Comparison of ENCODE assay signal across 8 cellular contexts in the genomic region with DNA sequence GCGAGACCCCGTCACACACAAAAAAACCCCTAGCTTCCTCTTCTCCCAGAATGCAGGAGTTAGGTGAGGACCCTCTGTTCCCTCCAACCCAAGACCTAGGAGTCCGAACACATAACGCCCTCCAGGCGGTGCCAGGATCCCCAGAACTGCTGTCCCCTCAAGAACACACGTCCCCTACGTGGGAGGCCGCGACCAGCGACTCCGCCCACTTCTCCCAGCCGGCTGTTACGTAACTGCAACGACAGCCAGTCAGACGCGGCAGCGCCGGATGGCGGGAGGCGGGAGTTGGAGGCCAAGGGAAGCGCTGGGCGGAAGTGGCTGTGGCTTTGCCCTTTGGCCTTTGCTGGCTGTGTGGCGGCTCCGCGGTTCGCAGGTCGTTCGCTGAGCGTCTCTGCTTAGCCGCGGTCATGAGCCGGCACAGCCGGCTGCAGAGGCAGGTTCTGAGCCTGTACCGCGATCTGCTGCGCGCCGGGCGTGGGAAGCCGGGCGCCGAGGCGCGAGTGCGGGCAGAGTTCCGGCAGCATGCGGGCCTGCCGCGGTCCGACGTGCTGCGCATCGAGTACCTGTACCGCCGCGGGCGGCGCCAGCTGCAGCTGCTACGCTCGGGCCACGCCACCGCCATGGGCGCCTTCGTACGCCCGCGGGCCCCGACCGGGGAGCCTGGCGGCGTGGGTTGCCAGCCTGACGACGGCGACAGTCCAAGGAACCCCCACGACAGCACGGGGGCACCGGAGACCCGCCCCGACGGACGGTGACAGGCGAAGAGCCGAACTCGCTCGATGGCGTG. TPM values are rescaled to one million over a fixed set of nuclear protein-coding genes. Genes with fewer than 3 reads are reported as not detected.
DNase-seq lines count a peak whose midpoint lies in the region; ATAC-seq and TF ChIP-seq lines count a peak whose summit lies in the region.

A gene with protein sequence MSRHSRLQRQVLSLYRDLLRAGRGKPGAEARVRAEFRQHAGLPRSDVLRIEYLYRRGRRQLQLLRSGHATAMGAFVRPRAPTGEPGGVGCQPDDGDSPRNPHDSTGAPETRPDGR (plus strand): TSS at position 321 of the 787 bp plus-strand sequence. CDS start 87 bp downstream, at position 408.

- dilution Hi-C loops in mammary epithelial cell (cut with HindIII; ENCODE audit: low sequenced_read_pairs) = no loop called here

- H3K9me3 ChIP-seq in WERI-Rb-1 (ENCODE audit: severe bottlenecking) (no peaks in the 10 kb centered on the region), mammary epithelial cell (replicated peaks; ENCODE audit: insufficient read depth, low read length) (no peaks in the 10 kb centered on the region), smooth muscle cell (replicated peaks; ENCODE audit: low read depth) (no peaks in the 10 kb centered on the region)

- BruUV-seq in mammary epithelial cell (replicated peaks; lab: Mats Ljungman, UMichigan) = no TSS peak

- H3K9ac ChIP-seq in mammary epithelial cell (ENCODE audit: insufficient read depth, low read length) (peak within 1 kb of the TSS; percentile 40), smooth muscle cell (ENCODE audit: low read depth) (peak within 1 kb of the TSS; percentile 70)

- no peaks in the 10 kb centered on the region for H4K20me1 ChIP-seq in mammary epithelial cell (ENCODE audit: insufficient read depth, low read length)
- H4K20me1 ChIP-seq in smooth muscle cell (ENCODE audit: low read depth) = peaks cover 39% of the 10 kb centered on the region

- H3K79me2 ChIP-seq in ACC112 (ENCODE audit: control insufficient read depth, insufficient read depth, low read length, unreplicated experiment) = peaks cover 13% of the 10 kb centered on the region
- peaks cover 24% of the 10 kb centered on the region for H3K79me2 ChIP-seq in mammary epithelial cell (ENCODE audit: insufficient read depth, low read length)
- H3K79me2 ChIP-seq in smooth muscle cell (ENCODE audit: low read depth) = peaks cover 17% of the 10 kb centered on the region

- peaks cover under 1% of the 10 kb centered on the region; the same call in 1 of the 2 replicates for H3K27me3 ChIP-seq in ACC112 (ENCODE audit: insufficient read depth, low read length)
- no peaks in the 10 kb centered on the region for H3K27me3 ChIP-seq in WERI-Rb-1 (ENCODE audit: insufficient read depth, low read depth, severe bottlenecking)
- no peaks in the 10 kb centered on the region for H3K27me3 ChIP-seq in mammary epithelial cell (ENCODE audit: insufficient read depth, low read length)
- no peaks in the 10 kb centered on the region for H3K27me3 ChIP-seq in smooth muscle cell (ENCODE audit: low read depth)

- no peak within 1 kb of the TSS for H3K27ac ChIP-seq in ACC112 (ENCODE audit: low read depth, low read length)
- H3K27ac ChIP-seq in WERI-Rb-1 = peak within 1 kb of the TSS; percentile 83
- H3K27ac ChIP-seq in mammary epithelial cell (ENCODE audit: insufficient read depth, low read depth, low read length) = peak within 1 kb of the TSS; percentile 20
- no peak within 1 kb of the TSS for H3K27ac ChIP-seq in smooth muscle cell (ENCODE audit: low read depth)

- TF ChIP-seq CTCF in WERI-Rb-1 (IDR thresholded peaks at IDR 0.05; ENCODE audit: low read depth, low read length) (no peak), mammary epithelial cell (conservative IDR thresholded peaks at IDR 0.05 in 1 of 2, IDR thresholded peaks at IDR 0.05 in 1 of 2; ENCODE audit: extremely low read depth in 1 of 2, insufficient read depth in 1 of 2, low read depth in 1 of 2, low read length in 2 of 2) (no peak), smooth muscle cell (IDR thresholded peaks at IDR 0.05; ENCODE audit: borderline replicate concordance, insufficient read depth, poor library complexity, severe bottlenecking) (no peak)

- WGBS in mammary epithelial cell (ENCODE audit: low coverage, missing lambda C conversion rate) = 3% methylated on average over 35 of the region's 86 CpGs
- WGBS in smooth muscle cell (ENCODE audit: low lambda C conversion rate) = 1% methylated on average over 84 of the region's 86 CpGs

- ATAC-seq in GM18861 (IDR thresholded peaks at IDR 0.05; ENCODE audit: unreplicated experiment) (peak; percentile 84), HG03103 (IDR thresholded peaks at IDR 0.05; ENCODE audit: low read depth, unreplicated experiment) (peak; percentile 84)

- H3K4me2 ChIP-seq in mammary epithelial cell (ENCODE audit: insufficient read depth, low read depth, low read length) (peak within 1 kb of the TSS; percentile 97), smooth muscle cell (peak within 1 kb of the TSS; percentile 93)

- H3K36me3 ChIP-seq in ACC112 (ENCODE audit: insufficient read depth, low read length) (no peaks in the 10 kb centered on the region), WERI-Rb-1 (peaks cover 20% of the 10 kb centered on the region), mammary epithelial cell (ENCODE audit: insufficient read depth, low read length) (no peaks in the 10 kb centered on the region), smooth muscle cell (ENCODE audit: low read depth) (no peaks in the 10 kb centered on the region)

- H3K4me1 ChIP-seq in ACC112 (ENCODE audit: control insufficient read depth, insufficient read depth, low read length, unreplicated experiment) = peaks cover 6% of the 10 kb centered on the region
- peaks cover 22% of the 10 kb centered on the region for H3K4me1 ChIP-seq in mammary epithelial cell (ENCODE audit: insufficient read depth, low read length)
- H3K4me1 ChIP-seq in smooth muscle cell (ENCODE audit: low read depth) = peaks cover 7% of the 10 kb centered on the region

- in situ Hi-C loops in mammary epithelial cell (cut with MboI; ENCODE audit: low sequenced_read_pairs in 2 of 2) = no loop called here

- intact Hi-C loops in mammary epithelial cell (cut with micrococcal nuclease) = loop anchor here (2.0 kb wide), 2 partner anchors 14 to 60 kb away; a partner anchor contains a TSS

- CTCF ChIA-PET in mammary epithelial cell (lab: Charles Lee; ENCODE audit: low non-redundant PET) = no interaction called here

- H3K4me3 ChIP-seq in ACC112 (ENCODE audit: low read depth, low read length) (peak within 1 kb of the TSS; percentile 94), WERI-Rb-1 (ENCODE audit: low read depth, low read length) (peak within 1 kb of the TSS; percentile 54), mammary epithelial cell (replicated peaks in 1 of 3; ENCODE audit: insufficient read depth in 1 of 3, low read depth in 2 of 3, low read length in 3 of 3) (peak within 1 kb of the TSS; percentile 57 to 81 (median 69)), smooth muscle cell (peak within 1 kb of the TSS; percentile 67)

- H2AFZ ChIP-seq in ACC112 (ENCODE audit: low read length, unreplicated experiment) (peak within 1 kb of the TSS; percentile 87), mammary epithelial cell (ENCODE audit: low read depth, low read length) (peak within 1 kb of the TSS; percentile 96), smooth muscle cell (ENCODE audit: low read depth) (peak within 1 kb of the TSS; percentile 98)

- peaks cover 11% of the 10 kb centered on the region for H3F3A ChIP-seq in smooth muscle cell (ENCODE audit: low read depth)

- peak; percentile 97 for DNase-seq in NCI-H2196 (lab: John Stamatoyannopoulos, UW; ENCODE audit: unreplicated experiment)
- DNase-seq in WERI-Rb-1 = peak; percentile 96
- peak; percentile 88 for DNase-seq in mammary epithelial cell
- peak; percentile 95 for DNase-seq in iPS-NIHi7 (ENCODE audit: extremely low spot score)
- peak; percentile 61 for DNase-seq in smooth muscle cell (lab: John Stamatoyannopoulos, UW; ENCODE audit: unreplicated experiment)

RNA-seq across cellular contexts. Expression of the gene that starts here (rescaled TPM):
- total RNA-seq in mammary epithelial cell = 10 to 100 TPM; 10.8 to 14.5 TPM
- polyA plus RNA-seq in mammary epithelial cell = 15.3 TPM
- 5.6 TPM for polyA minus RNA-seq in mammary epithelial cell
- 24.0 TPM in 2 replicates for total RNA-seq in smooth muscle cell
- polyA plus RNA-seq in smooth muscle cell = 27.1 and 27.7 TPM in 2 replicates

Comparison
In these comparisons a context has a peak if more than half of its experiments do, and no peak if none do; other contexts are left out.
1. H3K27ac ChIP-seq: peak in WERI-Rb-1 (single experiment) and mammary epithelial cell (single experiment); none in ACC112 (single experiment) and smooth muscle cell (single experiment).
2. Peak in every context shown above with its lines, with median percentiles within 50 percentile points of each other: H2AFZ ChIP-seq, H3K4me3 ChIP-seq and DNase-seq.